Comparison of ENCODE assay signal across 2 cellular contexts in the genomic region with DNA sequence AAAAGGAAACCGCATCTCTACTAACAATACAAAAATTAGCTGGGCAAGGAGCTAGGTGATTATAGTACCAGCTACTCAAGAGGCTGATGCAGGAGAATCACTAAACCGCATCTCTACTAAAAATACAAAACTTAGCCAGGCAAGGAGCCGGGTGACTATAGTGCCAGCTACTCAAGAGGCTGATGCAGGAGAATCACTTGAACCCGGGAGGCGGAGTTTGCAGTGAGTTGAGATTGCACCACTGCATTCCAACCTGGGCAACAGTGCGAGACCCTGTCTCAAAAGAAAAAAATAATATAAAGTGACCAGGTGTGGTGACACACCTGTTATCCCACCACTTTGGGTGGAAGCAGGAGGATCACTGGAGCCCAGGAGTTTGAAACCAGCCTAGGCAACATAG. TPM values are rescaled to one million over a fixed set of nuclear protein-coding genes. Genes with fewer than 3 reads are reported as not detected.
"Had no signal": no experiment of that assay in that cellular context is flagged by ENCODE, and none has a peak within 500 bp of the region (broad histone marks: within the 10 kb centered on the region; RNA-seq: fewer than 3 reads in every experiment).

No MANE protein-coding gene starts in this region.

RNA-seq across cellular contexts. Expression of a gene that starts 25.1 kb away (rescaled TPM):
- total RNA-seq: activated naive CD8-positive, alpha-beta T cell treated with anti-CD3 and anti-CD28 coated beads for 36 hours; cardiac septum had no signal
